Comparison of ENCODE assay signal across 2 cellular contexts in genomic region chr6:72905705-72906478, GRCh38.
A peak's percentile ranks its signal among the peaks of the same experiment; 100 is the strongest.
TF ChIP-seq lines count a peak whose summit lies in the region.

No MANE protein-coding gene starts in this region.

TF ChIP-seq in IMR-90, 13 proteins besides CTCF, POLR2A, EP300 and RAD21:
- TF ChIP-seq FOS (IDR thresholded peaks at IDR 0.05; ENCODE audit: low read depth, low read length) (no peak), MXI1 (IDR thresholded peaks at IDR 0.05; ENCODE audit: borderline replicate concordance, low read depth, low read length) (no peak), SMC3 (IDR thresholded peaks at IDR 0.05; ENCODE audit: low read depth, low read length) (no peak), BHLHE40 (IDR thresholded peaks at IDR 0.05; ENCODE audit: low read depth, low read length) (no peak), ELK1 (IDR thresholded peaks at IDR 0.05; ENCODE audit: borderline replicate concordance, low read depth, low read length) (no peak), CHD1 (IDR thresholded peaks at IDR 0.05; ENCODE audit: low read depth, low read length) (no peak), CEBPB (IDR thresholded peaks at IDR 0.05; ENCODE audit: low read depth, low read length) (no peak), RCOR1 (IDR thresholded peaks at IDR 0.05; ENCODE audit: insufficient replicate concordance, low read length) (no peak), MAZ (IDR thresholded peaks at IDR 0.05; ENCODE audit: borderline replicate concordance, low read depth, low read length) (no peak), MAFK (IDR thresholded peaks at IDR 0.05; ENCODE audit: low read depth, low read length) (no peak), USF2 (IDR thresholded peaks at IDR 0.05; ENCODE audit: low read depth, low read length) (no peak), RFX5 (IDR thresholded peaks at IDR 0.05; ENCODE audit: low read depth, low read length) (no peak), NFE2L2 (IDR thresholded peaks at IDR 0.05; ENCODE audit: low read depth, low read length) (no peak)

TF ChIP-seq in K562, 482 proteins besides CTCF, POLR2A, EP300 and RAD21:
- TF ChIP-seq GTF2F1 (IDR thresholded peaks at IDR 0.05; ENCODE audit: low read depth, low read length) (no peak), IRF1 (CRISPR knock-in tag; IDR thresholded peaks at IDR 0.05; ENCODE audit: borderline replicate concordance) (no peak), ZNF561 (CRISPR knock-in tag; conservative IDR thresholded peaks at IDR 0.05) (no peak), GATAD2B (IDR thresholded peaks at IDR 0.05; ENCODE audit: borderline replicate concordance) (no peak), TAF15 (IDR thresholded peaks at IDR 0.05; ENCODE audit: low read depth, low read length) (no peak), ZSCAN29 (IDR thresholded peaks at IDR 0.05) (no peak), CEBPZ (IDR thresholded peaks at IDR 0.05; ENCODE audit: borderline replicate concordance, low read depth, low read length) (no peak), NFIC (IDR thresholded peaks at IDR 0.05) (peak; percentile 72), ZFP36 (IDR thresholded peaks at IDR 0.05; ENCODE audit: low read depth, low read length, partially characterized antibody) (peak; percentile 81), TCFL5 (CRISPR knock-in tag; conservative IDR thresholded peaks at IDR 0.05) (no peak), ZBTB43 (CRISPR knock-in tag; IDR thresholded peaks at IDR 0.05) (no peak), TCF7 (IDR thresholded peaks at IDR 0.05; ENCODE audit: borderline replicate concordance) (no peak), CEBPB (tag; IDR thresholded peaks at IDR 0.05) (no peak), FOXM1 (IDR thresholded peaks at IDR 0.05; ENCODE audit: low read depth) (no peak), FOXM1 (CRISPR knock-in tag; IDR thresholded peaks at IDR 0.05; ENCODE audit: low read depth) (no peak), LCOR (CRISPR knock-in tag; IDR thresholded peaks at IDR 0.05) (no peak), ARID4B (CRISPR knock-in tag; IDR thresholded peaks at IDR 0.05) (no peak), PHB (CRISPR knock-in tag; IDR thresholded peaks at IDR 0.05) (no peak), ZFPM2 (CRISPR knock-in tag; IDR thresholded peaks at IDR 0.05) (no peak), ZNF316 (IDR thresholded peaks at IDR 0.05) (peak; percentile 53), DDX20 (tag; IDR thresholded peaks at IDR 0.05; ENCODE audit: low read depth) (no peak), ATF2 (CRISPR knock-in tag; IDR thresholded peaks at IDR 0.05) (no peak), DACH1 (IDR thresholded peaks at IDR 0.05; ENCODE audit: partially characterized antibody) (no peak), CHAMP1 (IDR thresholded peaks at IDR 0.05) (no peak), HNRNPK (IDR thresholded peaks at IDR 0.05; ENCODE audit: low read depth, low read length, poor library complexity, severe bottlenecking) (no peak), MEF2D (tag; conservative IDR thresholded peaks at IDR 0.05; ENCODE audit: low read depth) (no peak), KLF6 (CRISPR knock-in tag; IDR thresholded peaks at IDR 0.05; ENCODE audit: borderline replicate concordance) (no peak), HBP1 (CRISPR knock-in tag; IDR thresholded peaks at IDR 0.05) (no peak), NFE2 (IDR thresholded peaks at IDR 0.05; ENCODE audit: low read depth) (peak; percentile 51), BRCA1 (IDR thresholded peaks at IDR 0.05) (no peak), BRCA1 (CRISPR knock-in tag; IDR thresholded peaks at IDR 0.05) (no peak), C11orf30 (IDR thresholded peaks at IDR 0.05; ENCODE audit: low read depth) (peak; percentile 40; the same call in 1 of the 2 replicates)
